In genomic region chr4:54232151-54232688, GRCh38 we compare ENCODE assay signal across 8 cellular contexts. TPM values are rescaled to one million over a fixed set of nuclear protein-coding genes. Genes with fewer than 3 reads are reported as not detected.
DNase-seq lines count a peak whose midpoint lies in the region; ATAC-seq lines count a peak whose summit lies in the region.

No MANE protein-coding gene starts in this region.

- peaks cover 36% of the 10 kb centered on the region for H3K4me1 Mint-ChIP-seq in activated naive CD8-positive, alpha-beta T cell treated with anti-CD3 and anti-CD28 coated beads, Interleukin-2, amount 50 U/mL, for 24 hours
- peaks cover 26 to 34% of the 10 kb centered on the region in 2 donors for H3K4me1 Mint-ChIP-seq in immature natural killer cell
- H3K4me1 Mint-ChIP-seq in stimulated activated effector memory CD8-positive, alpha-beta T cell treated with anti-CD3 and anti-CD28 coated beads, Interleukin-12 subunit alpha, Interleukin-12 subunit beta, amount 100 ng/mL, for 72 hours, result peaks cover 38% of the 10 kb centered on the region

- H3K27ac Mint-ChIP-seq in activated naive CD8-positive, alpha-beta T cell treated with anti-CD3 and anti-CD28 coated beads, Interleukin-2, amount 50 U/mL, for 24 hours, result no peak overlapping the region
- H3K27ac Mint-ChIP-seq in immature natural killer cell, result no peak overlapping the region
- H3K27ac Mint-ChIP-seq in stimulated activated effector memory CD8-positive, alpha-beta T cell treated with anti-CD3 and anti-CD28 coated beads, Interleukin-12 subunit alpha, Interleukin-12 subunit beta, amount 100 ng/mL, for 72 hours, result no peak overlapping the region

- H3K9me3 Mint-ChIP-seq in activated naive CD8-positive, alpha-beta T cell treated with anti-CD3 and anti-CD28 coated beads, Interleukin-2, amount 50 U/mL, for 24 hours, result no peaks in the 10 kb centered on the region
- H3K9me3 Mint-ChIP-seq in immature natural killer cell, result peaks cover 0 to 2% (median 0%) of the 10 kb centered on the region in 6 donors
- no peaks in the 10 kb centered on the region for H3K9me3 Mint-ChIP-seq in stimulated activated effector memory CD8-positive, alpha-beta T cell treated with anti-CD3 and anti-CD28 coated beads, Interleukin-12 subunit alpha, Interleukin-12 subunit beta, amount 100 ng/mL, for 72 hours

- no peak for ATAC-seq in activated naive CD8-positive, alpha-beta T cell treated with anti-CD3 and anti-CD28 coated beads, Interleukin-2, amount 50 U/mL, for 24 hours
- no peak for ATAC-seq in stimulated activated effector memory CD8-positive, alpha-beta T cell treated with anti-CD3 and anti-CD28 coated beads, Interleukin-12 subunit alpha, Interleukin-12 subunit beta, amount 100 ng/mL, for 72 hours
- no peak for ATAC-seq in sciatic nerve
- ATAC-seq in GM19035 (IDR thresholded peaks at IDR 0.05; ENCODE audit: unreplicated experiment), result no peak
- no peak for ATAC-seq in GM21717 (IDR thresholded peaks at IDR 0.05; ENCODE audit: unreplicated experiment)

- H3K4me3 Mint-ChIP-seq in activated naive CD8-positive, alpha-beta T cell treated with anti-CD3 and anti-CD28 coated beads, Interleukin-2, amount 50 U/mL, for 24 hours, result peak overlapping the region; percentile 6
- H3K4me3 Mint-ChIP-seq in immature natural killer cell, result peak overlapping the region in 4 of 5 donors; percentile 41 to 80 (median 62)
- H3K4me3 Mint-ChIP-seq in stimulated activated effector memory CD8-positive, alpha-beta T cell treated with anti-CD3 and anti-CD28 coated beads, Interleukin-12 subunit alpha, Interleukin-12 subunit beta, amount 100 ng/mL, for 72 hours, result peak overlapping the region; percentile 69

- H3K36me3 Mint-ChIP-seq in activated naive CD8-positive, alpha-beta T cell treated with anti-CD3 and anti-CD28 coated beads, Interleukin-2, amount 50 U/mL, for 24 hours (ENCODE audit: low read depth), result no peaks in the 10 kb centered on the region
- H3K36me3 Mint-ChIP-seq in immature natural killer cell, result no peaks in the 10 kb centered on the region
- H3K36me3 Mint-ChIP-seq in stimulated activated effector memory CD8-positive, alpha-beta T cell treated with anti-CD3 and anti-CD28 coated beads, Interleukin-12 subunit alpha, Interleukin-12 subunit beta, amount 100 ng/mL, for 72 hours, result peaks cover 8% of the 10 kb centered on the region

- DNase-seq in DMS 273 (lab: John Stamatoyannopoulos, UW; ENCODE audit: unreplicated experiment) (peak; percentile 36), DMS 273 treated with DMSO at 0.1 percent for 48 hours (lab: John Stamatoyannopoulos, UW) (no peak), immature natural killer cell (no peak), sciatic nerve (ENCODE audit: low spot score) (no peak)
- peak; percentile 6 for DNase-seq in activated naive CD8-positive, alpha-beta T cell treated with anti-CD3 and anti-CD28 coated beads, Interleukin-2, amount 50 U/mL, for 24 hours
- peak in 1 of 2 donors; percentile 50 for DNase-seq in stimulated activated effector memory CD8-positive, alpha-beta T cell treated with anti-CD3 and anti-CD28 coated beads, Interleukin-12 subunit alpha, Interleukin-12 subunit beta, amount 100 ng/mL, for 72 hours (ENCODE audit: low spot score in 2 of 2)

- intact Hi-C loops in sciatic nerve (cut with DNase I), result no loop called here

- peaks cover 69% of the 10 kb centered on the region for H3K27me3 Mint-ChIP-seq in activated naive CD8-positive, alpha-beta T cell treated with anti-CD3 and anti-CD28 coated beads, Interleukin-2, amount 50 U/mL, for 24 hours
- H3K27me3 Mint-ChIP-seq in immature natural killer cell (ENCODE audit: low read depth in 3 of 3), result peaks cover 20 to 35% (median 33%) of the 10 kb centered on the region in 3 donors

RNA-seq across cellular contexts. Expression of gene PDGFRA, which starts 3.1 kb away (rescaled TPM):
- not detected for polyA plus RNA-seq in immature natural killer cell
- 131 TPM for total RNA-seq in sciatic nerve

Comparison
In these comparisons a context has a peak if more than half of its experiments do, and no peak if none do; other contexts are left out.
1. DNase-seq: peak in DMS 273 (single experiment) and activated naive CD8-positive, alpha-beta T cell treated with anti-CD3 and anti-CD28 coated beads, Interleukin-2, amount 50 U/mL, for 24 hours (single experiment); none in DMS 273 treated with DMSO at 0.1 percent for 48 hours (single experiment), immature natural killer cell (0 of 3) and sciatic nerve (single experiment).
2. H3K4me3 Mint-ChIP-seq: peak in every context shown above with its lines; median percentile 69 in stimulated activated effector memory CD8-positive, alpha-beta T cell treated with anti-CD3 and anti-CD28 coated beads, Interleukin-12 subunit alpha, Interleukin-12 subunit beta, amount 100 ng/mL, for 72 hours; 62 in immature natural killer cell; 6 in activated naive CD8-positive, alpha-beta T cell treated with anti-CD3 and anti-CD28 coated beads, Interleukin-2, amount 50 U/mL, for 24 hours.